In the genomic region with DNA sequence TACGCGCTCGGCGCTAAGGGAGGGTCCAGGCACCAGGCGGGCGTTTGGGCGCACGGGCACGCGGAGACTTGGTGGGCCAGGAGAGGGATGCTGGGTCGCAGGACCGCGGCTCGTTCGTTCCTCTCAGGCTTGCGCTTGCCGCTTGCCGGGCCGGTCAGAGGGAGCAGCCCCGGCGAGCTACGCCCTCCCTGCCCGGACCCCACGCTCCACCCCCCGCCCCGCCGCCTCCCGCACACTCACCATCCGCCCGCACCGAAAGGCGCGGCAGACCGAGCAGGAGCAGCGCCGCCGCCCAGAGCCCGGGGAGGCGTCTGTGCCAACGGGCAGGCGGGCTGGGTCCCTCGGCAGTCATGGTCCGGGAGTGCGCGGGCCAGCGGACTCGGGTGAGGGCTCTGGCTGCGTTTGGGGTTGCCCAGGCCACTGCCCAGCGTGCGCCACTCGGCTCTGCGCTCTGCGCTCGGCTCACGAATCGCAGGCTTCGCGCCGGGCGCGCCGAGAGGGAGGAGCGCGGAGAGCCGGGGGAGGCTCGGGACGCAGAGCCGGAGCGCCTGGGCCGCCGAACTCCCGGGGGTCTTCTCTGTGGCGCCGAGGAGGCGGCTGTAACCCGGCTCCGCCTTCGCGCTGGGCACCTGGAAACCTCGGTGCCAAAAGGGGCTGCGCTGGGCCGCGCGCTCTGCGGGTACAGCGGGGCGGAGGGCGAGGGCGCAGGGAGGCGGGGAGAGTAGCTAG, we compare ENCODE assay signal across 8 cellular contexts. TPM values are rescaled to one million over a fixed set of nuclear protein-coding genes. Genes with fewer than 3 reads are reported as not detected.
A peak's percentile ranks its signal among the peaks of the same experiment; 100 is the strongest.
DNase-seq lines count a peak whose midpoint lies in the region; ATAC-seq and TF ChIP-seq lines count a peak whose summit lies in the region.

A gene (minus strand): TSS at position 365 of the 729 bp plus-strand sequence. CDS start 13 bp downstream, at position 352.

- no peak within 1 kb of the TSS for H3K27ac Mint-ChIP-seq in activated CD8-positive, alpha-beta T cell treated with anti-CD3 and anti-CD28 coated beads for 36 hours

- no peaks in the 10 kb centered on the region for H4K20me1 ChIP-seq in neural cell (ENCODE audit: insufficient read depth)

- H3K79me2 ChIP-seq in neural cell (replicated peaks; ENCODE audit: insufficient read depth, low read length): no peaks in the 10 kb centered on the region

- H3K27me3 ChIP-seq in esophagus muscularis mucosa: peaks cover 0 to 40% (median 6%) of the 10 kb centered on the region in 4 donors
- peaks cover 51% of the 10 kb centered on the region for H3K27me3 ChIP-seq in neural cell (ENCODE audit: insufficient read depth, low read depth, low read length)

- 0% methylated on average over 6 of the region's 90 CpGs for WGBS in esophagus muscularis mucosa

- H3K27me3 Mint-ChIP-seq in activated CD8-positive, alpha-beta T cell treated with anti-CD3 and anti-CD28 coated beads for 36 hours: peaks cover 34% of the 10 kb centered on the region

- H3K27ac ChIP-seq in esophagus muscularis mucosa (replicated peaks in 1 of 4): no peak within 1 kb of the TSS
- H3K27ac ChIP-seq in neural cell (ENCODE audit: low read length): no peak within 1 kb of the TSS

- ATAC-seq in activated CD8-positive, alpha-beta T cell treated with anti-CD3 and anti-CD28 coated beads for 36 hours: no peak
- ATAC-seq in HG03280 (IDR thresholded peaks at IDR 0.05; ENCODE audit: unreplicated experiment): no peak
- ATAC-seq in GM19467 (IDR thresholded peaks at IDR 0.05; ENCODE audit: unreplicated experiment): no peak
- ATAC-seq in esophagus mucosa: no peak

- no peaks in the 10 kb centered on the region for H3K36me3 Mint-ChIP-seq in activated CD8-positive, alpha-beta T cell treated with anti-CD3 and anti-CD28 coated beads for 36 hours (ENCODE audit: low read depth)

- no peak for TF ChIP-seq RAD21 in neural cell (conservative IDR thresholded peaks at IDR 0.05)

- DNase-seq in Daoy (ENCODE audit: low read depth): peak; percentile 37
- DNase-seq in NCI-H2171 treated with DMSO at 0.1 percent for 48 hours (lab: John Stamatoyannopoulos, UW): peak; percentile 39
- DNase-seq in esophagus muscularis mucosa (ENCODE audit: extremely low spot score): no peak
- DNase-seq in activated CD8-positive, alpha-beta T cell treated with anti-CD3 and anti-CD28 coated beads for 36 hours: no peak

- intact Hi-C loops in esophagus muscularis mucosa (cut with DNase I): no loop called here
- intact Hi-C loops in activated CD8-positive, alpha-beta T cell treated with anti-CD3 and anti-CD28 coated beads for 36 hours (cut with micrococcal nuclease): no loop called here

- H3K9me2 ChIP-seq in neural cell (ENCODE audit: insufficient read depth, low read length): no peaks in the 10 kb centered on the region

- H3K9me3 Mint-ChIP-seq in activated CD8-positive, alpha-beta T cell treated with anti-CD3 and anti-CD28 coated beads for 36 hours: no peaks in the 10 kb centered on the region

- no peak for TF ChIP-seq EP300 in esophagus muscularis mucosa (IDR thresholded peaks at IDR 0.05)
- TF ChIP-seq EP300 in neural cell (conservative IDR thresholded peaks at IDR 0.05; ENCODE audit: poor library complexity, severe bottlenecking): no peak

- peaks cover 10 to 18% (median 14%) of the 10 kb centered on the region in 4 donors for H3K4me1 ChIP-seq in esophagus muscularis mucosa

- no peaks in the 10 kb centered on the region for H3F3A ChIP-seq in neural cell (ENCODE audit: insufficient read depth, low read length, poor library complexity, severe bottlenecking)

- H3K4me3 Mint-ChIP-seq in activated CD8-positive, alpha-beta T cell treated with anti-CD3 and anti-CD28 coated beads for 36 hours: no peak within 1 kb of the TSS

- H3K4me2 ChIP-seq in neural cell (ENCODE audit: low read length): peak within 1 kb of the TSS; percentile 65

- H3K9me3 ChIP-seq in esophagus muscularis mucosa (no peaks in the 10 kb centered on the region), neural cell (ENCODE audit: low read length) (no peaks in the 10 kb centered on the region)

- no peaks in the 10 kb centered on the region for H3K36me3 ChIP-seq in esophagus muscularis mucosa
- H3K36me3 ChIP-seq in neural cell (ENCODE audit: insufficient read depth, low read length): no peaks in the 10 kb centered on the region

- TF ChIP-seq POLR2A in esophagus muscularis mucosa (IDR thresholded peaks at IDR 0.05; ENCODE audit: low read depth): no peak

- H3K4me1 Mint-ChIP-seq in activated CD8-positive, alpha-beta T cell treated with anti-CD3 and anti-CD28 coated beads for 36 hours (ENCODE audit: low read depth): peaks cover 4% of the 10 kb centered on the region

- TF ChIP-seq CTCF in esophagus muscularis mucosa (IDR thresholded peaks at IDR 0.05) (no peak), neural cell (IDR thresholded peaks at IDR 0.05; ENCODE audit: poor library complexity, severe bottlenecking) (no peak)
- no peak for TF ChIP-seq CTCF in activated CD8-positive, alpha-beta T cell treated with anti-CD3 and anti-CD28 coated beads for 36 hours (IDR thresholded peaks at IDR 0.05)

- POLR2A ChIA-PET in activated CD8-positive, alpha-beta T cell treated with anti-CD3 and anti-CD28 coated beads for 36 hours (lab: Charles Lee): no interaction called here

- CTCF ChIA-PET in activated CD8-positive, alpha-beta T cell treated with anti-CD3 and anti-CD28 coated beads for 36 hours (lab: Charles Lee): interaction anchor here (1.1 to 1.5 kb wide), 2 partner anchors 87 to 154 kb away, joined by 3 to 4 read pairs; no protein-coding TSS in a partner anchor

- H3K9ac ChIP-seq in neural cell (ENCODE audit: low read length): peak within 1 kb of the TSS; percentile 55

- H2AFZ ChIP-seq in neural cell (ENCODE audit: low read depth, low read length): peak within 1 kb of the TSS; percentile 34

- H3K4me3 ChIP-seq in esophagus muscularis mucosa: peak within 1 kb of the TSS; percentile 44 to 57 (median 48)
- H3K4me3 ChIP-seq in neural cell (ENCODE audit: low read length): peak within 1 kb of the TSS; percentile 89

TF ChIP-seq in neural cell, 6 proteins besides CTCF, POLR2A, EP300 and RAD21:
- TF ChIP-seq POLR2AphosphoS5 (IDR thresholded peaks at IDR 0.05) (peak; percentile 5), MXI1 (conservative IDR thresholded peaks at IDR 0.05; ENCODE audit: poor library complexity, severe bottlenecking) (peak; percentile 31), SMC3 (conservative IDR thresholded peaks at IDR 0.05; ENCODE audit: poor library complexity) (no peak)
TF ChIP-seq in neural cell: peak in this region for 2.

RNA-seq across cellular contexts. Expression of the gene that starts here (rescaled TPM):
- 2.3 and 5.9 TPM in 2 replicates for total RNA-seq in Daoy (2014; rRNA removed; shearing (Covaris generic))
- 1 to 10 TPM in 3 of 4 donors, under 1 TPM in 1; 0.42 to 2.3 (median 1.3) TPM for total RNA-seq in esophagus muscularis mucosa
- polyA plus RNA-seq in neural cell: 0.70 and 0.74 TPM in 2 replicates
- polyA minus RNA-seq in neural cell: 0.97 and 1.2 TPM in 2 replicates
- total RNA-seq in activated CD8-positive, alpha-beta T cell treated with anti-CD3 and anti-CD28 coated beads for 36 hours: not detected
- total RNA-seq in esophagus mucosa: 0.08 TPM

Comparison
In these comparisons a context has a peak if more than half of its experiments do, and no peak if none do; other contexts are left out.
1. DNase-seq: peak in Daoy (single experiment) and NCI-H2171 treated with DMSO at 0.1 percent for 48 hours (single experiment); none in esophagus muscularis mucosa (single experiment) and activated CD8-positive, alpha-beta T cell treated with anti-CD3 and anti-CD28 coated beads for 36 hours (single experiment).